Comparison of ENCODE assay signal across 1 cellular context in the genomic region with DNA sequence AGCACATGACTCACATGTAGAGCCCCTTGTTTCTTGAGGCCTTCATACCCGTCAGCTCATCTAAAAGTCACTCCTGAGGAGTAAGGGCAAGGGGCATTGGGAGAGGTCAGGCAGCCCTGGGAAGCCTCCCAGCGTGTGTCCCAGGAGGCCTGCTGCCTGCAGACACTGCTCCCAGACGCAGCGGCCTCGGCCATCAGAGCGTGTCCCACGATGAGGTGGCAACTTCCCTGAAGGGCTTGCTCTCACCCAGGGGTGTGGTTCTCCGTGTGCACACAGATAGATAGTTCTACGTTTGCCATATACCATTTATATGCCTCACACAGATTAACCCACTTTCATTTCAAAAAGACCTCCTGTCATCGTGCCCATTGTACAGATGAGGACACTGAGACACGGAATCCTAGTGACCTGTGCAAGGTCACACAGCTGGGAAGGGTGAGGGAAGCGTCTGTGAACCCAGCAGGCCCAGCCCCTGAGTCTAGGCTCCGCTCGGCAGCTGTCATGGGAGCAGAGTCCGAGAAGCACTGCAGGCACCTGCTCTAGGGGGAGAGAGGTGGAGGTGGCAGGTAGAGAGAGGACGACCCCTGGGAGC.
TF ChIP-seq lines count a peak whose summit lies in the region.

No MANE protein-coding gene starts in this region.

TF ChIP-seq in GM12878, 131 proteins besides CTCF, POLR2A, EP300 and RAD21:
- TF ChIP-seq, protein P1, sequence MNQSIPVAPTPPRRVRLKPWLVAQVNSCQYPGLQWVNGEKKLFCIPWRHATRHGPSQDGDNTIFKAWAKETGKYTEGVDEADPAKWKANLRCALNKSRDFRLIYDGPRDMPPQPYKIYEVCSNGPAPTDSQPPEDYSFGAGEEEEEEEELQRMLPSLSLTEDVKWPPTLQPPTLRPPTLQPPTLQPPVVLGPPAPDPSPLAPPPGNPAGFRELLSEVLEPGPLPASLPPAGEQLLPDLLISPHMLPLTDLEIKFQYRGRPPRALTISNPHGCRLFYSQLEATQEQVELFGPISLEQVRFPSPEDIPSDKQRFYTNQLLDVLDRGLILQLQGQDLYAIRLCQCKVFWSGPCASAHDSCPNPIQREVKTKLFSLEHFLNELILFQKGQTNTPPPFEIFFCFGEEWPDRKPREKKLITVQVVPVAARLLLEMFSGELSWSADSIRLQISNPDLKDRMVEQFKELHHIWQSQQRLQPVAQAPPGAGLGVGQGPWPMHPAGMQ (IDR thresholded peaks at IDR 0.05; ENCODE audit: borderline replicate concordance), result no peak
- no peak for TF ChIP-seq CBFB (IDR thresholded peaks at IDR 0.05; ENCODE audit: low read depth)
- TF ChIP-seq NR2C1 (IDR thresholded peaks at IDR 0.05), result no peak
